Comparison of ENCODE assay signal across 1 cellular context in the genomic region with DNA sequence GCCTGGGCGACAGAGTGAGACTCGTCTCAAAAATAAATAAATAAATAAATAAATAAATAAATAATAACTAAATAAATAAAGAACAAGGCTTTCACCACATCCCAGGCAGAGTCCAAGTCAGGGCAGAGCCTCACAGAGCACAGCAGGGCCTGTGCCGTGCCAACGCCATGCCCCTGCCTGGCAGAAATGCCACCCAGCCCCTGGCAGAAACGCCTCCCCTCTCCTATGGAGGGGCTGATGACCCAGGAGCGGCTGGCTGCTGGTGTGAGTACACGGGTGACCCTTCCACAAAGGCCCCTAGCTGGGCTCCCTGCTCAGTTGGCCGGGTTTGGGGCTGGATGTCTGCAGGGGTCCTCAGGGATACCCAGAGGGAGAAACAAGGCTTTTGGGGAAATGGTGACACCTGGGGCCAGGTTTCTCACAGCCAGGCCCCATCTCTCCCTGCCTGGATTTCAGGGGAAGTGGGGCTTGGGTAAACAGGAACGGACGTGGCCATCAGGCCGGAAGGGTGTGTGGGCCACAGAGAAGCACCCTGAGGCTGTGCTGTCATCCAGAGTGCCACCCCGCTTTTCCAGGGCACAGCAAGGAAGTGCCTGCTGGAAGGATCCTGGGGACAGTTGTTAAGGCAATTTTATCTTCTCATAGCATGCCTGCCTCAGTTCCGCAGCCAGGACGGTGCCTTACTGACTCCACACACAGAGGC.
TF ChIP-seq lines count a peak whose summit lies in the region.

No MANE protein-coding gene starts in this region.

TF ChIP-seq in GM12878, 131 proteins besides CTCF, POLR2A, EP300 and RAD21:
- TF ChIP-seq CHD1 (IDR thresholded peaks at IDR 0.05; ENCODE audit: low read depth, low read length), result no peak
